ENCODE assay signal across 1 cellular context in the genomic region with DNA sequence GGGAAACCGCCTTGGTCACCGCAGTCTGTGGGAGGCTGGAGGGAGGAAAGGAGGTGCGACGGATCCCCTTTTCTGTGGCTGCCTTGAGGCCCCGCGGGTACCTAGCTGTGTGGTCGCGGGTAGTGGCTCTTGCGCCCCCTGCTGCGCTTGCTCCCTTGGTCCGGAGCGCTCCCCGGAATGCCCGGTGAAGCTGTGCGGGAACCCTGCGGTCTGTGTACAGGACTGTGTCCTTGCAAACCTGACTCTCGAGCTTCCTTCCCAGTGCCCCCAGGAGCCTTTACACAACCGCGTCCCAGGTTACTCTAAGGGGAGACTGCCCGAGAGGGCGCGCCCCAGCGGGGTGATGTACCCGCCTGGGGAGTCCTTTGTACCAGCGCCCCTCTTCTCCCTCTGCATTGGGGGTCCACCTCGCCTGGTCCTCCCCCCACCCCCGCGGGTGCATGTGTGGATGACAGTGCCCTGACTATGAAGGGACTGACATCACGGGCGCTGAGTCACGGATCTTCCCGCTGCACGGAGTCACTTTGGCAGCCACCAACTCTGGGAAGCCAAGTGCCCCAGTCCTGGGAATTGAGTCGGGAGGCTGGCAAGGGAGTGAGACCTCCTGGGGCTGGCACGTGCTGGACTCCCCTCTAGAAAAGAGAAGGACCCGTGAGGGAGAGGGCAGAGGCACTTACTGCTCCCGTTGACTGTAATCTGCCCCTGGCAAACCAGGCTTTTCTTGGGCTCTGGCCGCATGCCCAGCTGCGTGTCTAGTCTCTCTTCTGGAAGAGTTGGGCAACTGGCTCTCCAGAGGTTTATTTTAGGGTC.
TF ChIP-seq lines count a peak whose summit lies in the region.

No MANE protein-coding gene starts in this region.

TF ChIP-seq in HEK293, 187 proteins besides CTCF, POLR2A, EP300 and RAD21 (continued from another document and continues in another):
- 0 out of 2 replicates have a peak, but pooled peaks have one; percentile 23 for TF ChIP-seq ZFP69B (tag by site-specific recombination; IDR thresholded peaks at IDR 0.05)
- no peak for TF ChIP-seq ZNF157 (tag by site-specific recombination; IDR thresholded peaks at IDR 0.05)
- no peak; the same call in 1 of the 2 replicates for TF ChIP-seq ZNF423 (tag by site-specific recombination; IDR thresholded peaks at IDR 0.05)
- no peak for TF ChIP-seq ZNF776 (tag by site-specific recombination; IDR thresholded peaks at IDR 0.05; ENCODE audit: borderline replicate concordance)
- TF ChIP-seq ZNF571 (tag by site-specific recombination; IDR thresholded peaks at IDR 0.05) = no peak
- TF ChIP-seq PRDM10 (tag by site-specific recombination; IDR thresholded peaks at IDR 0.05) = peak; percentile 85
- TF ChIP-seq ZFP37 (tag by site-specific recombination; IDR thresholded peaks at IDR 0.05) = 0 out of 2 replicates have a peak, but pooled peaks have one; percentile 28
- no peak for TF ChIP-seq ZNF585B (tag by site-specific recombination; IDR thresholded peaks at IDR 0.05)
- TF ChIP-seq ZNF692 (tag by site-specific recombination; IDR thresholded peaks at IDR 0.05) = peak; percentile 68
- TF ChIP-seq ZXDB (tag by site-specific recombination; IDR thresholded peaks at IDR 0.05) = peak; percentile 45
- TF ChIP-seq ZNF398 (tag by site-specific recombination; IDR thresholded peaks at IDR 0.05) = peak; percentile 66
- TF ChIP-seq ZSCAN18 (tag by site-specific recombination; IDR thresholded peaks at IDR 0.05) = no peak
- no peak for TF ChIP-seq ZSCAN16 (tag by site-specific recombination; IDR thresholded peaks at IDR 0.05)
- no peak for TF ChIP-seq ZBTB49 (tag by site-specific recombination; IDR thresholded peaks at IDR 0.05; ENCODE audit: low read depth)
- TF ChIP-seq, protein P1, sequence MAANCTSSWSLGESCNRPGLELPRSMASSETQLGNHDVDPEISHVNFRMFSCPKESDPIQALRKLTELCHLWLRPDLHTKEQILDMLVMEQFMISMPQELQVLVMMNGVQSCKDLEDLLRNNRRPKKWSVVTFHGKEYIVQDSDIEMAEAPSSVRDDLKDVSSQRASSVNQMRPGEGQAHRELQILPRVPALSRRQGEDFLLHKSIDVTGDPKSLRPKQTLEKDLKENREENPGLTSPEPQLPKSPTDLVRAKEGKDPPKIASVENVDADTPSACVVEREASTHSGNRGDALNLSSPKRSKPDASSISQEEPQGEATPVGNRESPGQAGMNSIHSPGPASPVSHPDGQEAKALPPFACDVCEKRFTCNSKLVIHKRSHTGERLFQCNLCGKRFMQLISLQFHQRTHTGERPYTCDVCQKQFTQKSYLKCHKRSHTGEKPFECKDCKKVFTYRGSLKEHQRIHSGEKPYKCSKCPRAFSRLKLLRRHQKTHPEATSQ (tag by site-specific recombination; IDR thresholded peaks at IDR 0.05) = peak; percentile 12; the same call in 1 of the 2 replicates
- TF ChIP-seq GLI2 (tag by site-specific recombination; IDR thresholded peaks at IDR 0.05; ENCODE audit: borderline replicate concordance, low read depth) = no peak
- TF ChIP-seq GLIS1 (tag by site-specific recombination; IDR thresholded peaks at IDR 0.05) = peak; percentile 93
- peak; percentile 11; the same call in 1 of the 2 replicates for TF ChIP-seq ZBTB8A (tag by site-specific recombination; IDR thresholded peaks at IDR 0.05)
- TF ChIP-seq ZNF747 (tag by site-specific recombination; IDR thresholded peaks at IDR 0.05) = no peak
- TF ChIP-seq ZNF677 (tag by site-specific recombination; IDR thresholded peaks at IDR 0.05) = no peak
- TF ChIP-seq HIC1 (tag by site-specific recombination; IDR thresholded peaks at IDR 0.05) = peak; percentile 72
- TF ChIP-seq SP7 (tag by site-specific recombination; IDR thresholded peaks at IDR 0.05) = peak; percentile 79
- 0 out of 2 replicates have a peak, but pooled peaks have one; percentile 23 for TF ChIP-seq ZNF184 (tag by site-specific recombination; IDR thresholded peaks at IDR 0.05)
- TF ChIP-seq IKZF3 (tag by site-specific recombination; IDR thresholded peaks at IDR 0.05) = peak; percentile 80
- no peak for TF ChIP-seq ZNF114 (tag by site-specific recombination; IDR thresholded peaks at IDR 0.05)
- no peak for TF ChIP-seq ZNF488 (tag by site-specific recombination; IDR thresholded peaks at IDR 0.05)
- TF ChIP-seq, protein P2, sequence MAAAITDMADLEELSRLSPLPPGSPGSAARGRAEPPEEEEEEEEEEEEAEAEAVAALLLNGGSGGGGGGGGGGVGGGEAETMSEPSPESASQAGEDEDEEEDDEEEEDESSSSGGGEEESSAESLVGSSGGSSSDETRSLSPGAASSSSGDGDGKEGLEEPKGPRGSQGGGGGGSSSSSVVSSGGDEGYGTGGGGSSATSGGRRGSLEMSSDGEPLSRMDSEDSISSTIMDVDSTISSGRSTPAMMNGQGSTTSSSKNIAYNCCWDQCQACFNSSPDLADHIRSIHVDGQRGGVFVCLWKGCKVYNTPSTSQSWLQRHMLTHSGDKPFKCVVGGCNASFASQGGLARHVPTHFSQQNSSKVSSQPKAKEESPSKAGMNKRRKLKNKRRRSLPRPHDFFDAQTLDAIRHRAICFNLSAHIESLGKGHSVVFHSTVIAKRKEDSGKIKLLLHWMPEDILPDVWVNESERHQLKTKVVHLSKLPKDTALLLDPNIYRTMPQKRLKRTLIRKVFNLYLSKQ (tag by site-specific recombination; IDR thresholded peaks at IDR 0.05; ENCODE audit: borderline replicate concordance) = no peak
- no peak for TF ChIP-seq KLF1 (tag by site-specific recombination; IDR thresholded peaks at IDR 0.05)
- TF ChIP-seq SP3 (tag by site-specific recombination; IDR thresholded peaks at IDR 0.05) = no peak
- TF ChIP-seq ZNF843 (tag by site-specific recombination; IDR thresholded peaks at IDR 0.05) = no peak
- peak; percentile 85 for TF ChIP-seq ZNF629 (tag by site-specific recombination; IDR thresholded peaks at IDR 0.05)
- peak; percentile 54 for TF ChIP-seq ZBTB48 (tag by site-specific recombination; IDR thresholded peaks at IDR 0.05)
- TF ChIP-seq ZNF660 (tag by site-specific recombination; IDR thresholded peaks at IDR 0.05) = peak; percentile 21; the same call in 1 of the 2 replicates
- TF ChIP-seq, protein P3, sequence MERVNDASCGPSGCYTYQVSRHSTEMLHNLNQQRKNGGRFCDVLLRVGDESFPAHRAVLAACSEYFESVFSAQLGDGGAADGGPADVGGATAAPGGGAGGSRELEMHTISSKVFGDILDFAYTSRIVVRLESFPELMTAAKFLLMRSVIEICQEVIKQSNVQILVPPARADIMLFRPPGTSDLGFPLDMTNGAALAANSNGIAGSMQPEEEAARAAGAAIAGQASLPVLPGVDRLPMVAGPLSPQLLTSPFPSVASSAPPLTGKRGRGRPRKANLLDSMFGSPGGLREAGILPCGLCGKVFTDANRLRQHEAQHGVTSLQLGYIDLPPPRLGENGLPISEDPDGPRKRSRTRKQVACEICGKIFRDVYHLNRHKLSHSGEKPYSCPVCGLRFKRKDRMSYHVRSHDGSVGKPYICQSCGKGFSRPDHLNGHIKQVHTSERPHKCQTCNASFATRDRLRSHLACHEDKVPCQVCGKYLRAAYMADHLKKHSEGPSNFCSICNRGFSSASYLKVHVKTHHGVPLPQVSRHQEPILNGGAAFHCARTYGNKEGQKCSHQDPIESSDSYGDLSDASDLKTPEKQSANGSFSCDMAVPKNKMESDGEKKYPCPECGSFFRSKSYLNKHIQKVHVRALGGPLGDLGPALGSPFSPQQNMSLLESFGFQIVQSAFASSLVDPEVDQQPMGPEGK (tag by site-specific recombination; IDR thresholded peaks at IDR 0.05) = peak; percentile 95
- TF ChIP-seq ZNF777 (tag by site-specific recombination; IDR thresholded peaks at IDR 0.05; ENCODE audit: borderline replicate concordance) = 0 out of 2 replicates have a peak, but pooled peaks have one; percentile 71
